In genomic region chr3:159245871-159246270, GRCh38 we compare ENCODE assay signal across 26 cellular contexts.
"Had no signal": no experiment of that assay in that cellular context is flagged by ENCODE, and none has a peak within 500 bp of the region (broad histone marks: within the 10 kb centered on the region; RNA-seq: fewer than 3 reads in every experiment).

No MANE protein-coding gene starts in this region.

- H3K4me1 ChIP-seq: ascending aorta, Peyer's patch, SJSA1 had no signal

- DNase-seq: activated CD4-positive, alpha-beta T cell treated with anti-CD3 and anti-CD28 coated beads for 48 hours; activated CD4-positive, alpha-beta T cell treated with anti-CD3 and anti-CD28 coated beads, Interleukin-2, amount 50 U/mL, for 48 hours; activated CD4-positive, CD25-positive, alpha-beta regulatory T cell treated with anti-CD3 and anti-CD28 coated beads, Interleukin-2, amount 50 U/mL, for 72 hours; activated gamma-delta T cell; activated naive CD4-positive, alpha-beta T cell treated with anti-CD3 and anti-CD28 coated beads, Interleukin-2, amount 10 ng/mL, durations not matched to agents 7 days and 5 days; activated naive CD8-positive, alpha-beta T cell treated with anti-CD3 and anti-CD28 coated beads for 36 hours; activated T-cell treated with anti-CD3 and anti-CD28 coated beads, Interleukin-2, amount 50 U/mL, for 48 hours; amniotic stem cell; Kasumi-1; NCI-H1105 treated with DMSO at 0.1 percent for 48 hours; NCI-H1436 treated with DMSO at 0.1 percent for 48 hours; NCI-H187; NCI-H2081; NCI-H510A treated with DMSO at 0.1 percent for 48 hours; NCI-H69; NK-92 treated with Interleukin-12 subunit alpha and Interleukin-12 subunit beta, amount 100 ng/mL, for 24 hours; OCI-M1; Peyer's patch; SHP77; T-helper 17 cell; T-helper 9 cell had no signal

- H3K27me3 ChIP-seq: ascending aorta, Peyer's patch, SJSA1 had no signal

- H3K27ac ChIP-seq: ascending aorta, Peyer's patch, RWPE1, SJSA1 had no signal

- H3K36me3 ChIP-seq: ascending aorta, Peyer's patch, SJSA1 had no signal

- H3K9me3 ChIP-seq: ascending aorta, Peyer's patch, SJSA1 had no signal

- ATAC-seq: activated T-helper 17 cell treated with anti-CD3 and anti-CD28 coated beads, Interleukin-2, amount 50 U/mL, for 72 hours; T-helper 17 cell; WTC11 had no signal

- H3K4me3 ChIP-seq: ascending aorta, Peyer's patch, SJSA1 had no signal
